In genomic region chr6:161257778-161258457, GRCh38 we compare ENCODE assay signal across 13 cellular contexts. TPM values are rescaled to one million over a fixed set of nuclear protein-coding genes. Genes with fewer than 3 reads are reported as not detected.
DNase-seq lines count a peak whose midpoint lies in the region; ATAC-seq, FAIRE-seq and TF ChIP-seq lines count a peak whose summit lies in the region.
"Had no signal": no experiment of that assay in that cellular context is flagged by ENCODE, and none has a peak within 500 bp of the region (broad histone marks: within the 10 kb centered on the region; RNA-seq: fewer than 3 reads in every experiment).

No MANE protein-coding gene starts in this region.

- no peak overlapping the region for H4K91ac ChIP-seq in mesenchymal stem cell (ENCODE audit: low read length)

- DNase-seq in AG04449 (ENCODE audit: low read depth, low spot score) (peak; percentile 73), KBM-7 (peak; percentile 14), bronchial epithelial cell (ENCODE audit: low read depth) (peak; percentile 73), mesenchymal stem cell (peak; percentile 98), WERI-Rb-1 (no peak)
- DNase-seq in activated CD4-positive, alpha-beta T cell treated with anti-CD3 and anti-CD28 coated beads for 4 hours: no peak
- DNase-seq in central memory CD4-positive, alpha-beta T cell: no peak
- DNase-seq: CD8-positive, alpha-beta memory T cell; NCI-H2029 treated with DMSO at 0.1 percent for 48 hours; SHP77 had no signal

- FAIRE-seq in bronchial epithelial cell (lab: Jason Lieb, UNC): no peak

- no peak overlapping the region for H3K4me3 ChIP-seq in AG04449 (ENCODE audit: low read depth, low read length)
- no peak overlapping the region for H3K4me3 ChIP-seq in bronchial epithelial cell (ENCODE audit: low read depth, low read length)
- H3K4me3 ChIP-seq in mesenchymal stem cell (ENCODE audit: insufficient read depth in 1 of 2, low read depth in 1 of 2, low read length in 2 of 2): peak overlapping the region in 1 of 2 experiments; percentile 43
- H3K4me3 ChIP-seq in WERI-Rb-1 (ENCODE audit: low read depth, low read length): no peak overlapping the region
- H3K4me3 ChIP-seq: GM23338 had no signal

- in situ Hi-C loops in KBM-7 (cut with MboI; ENCODE audit: low pct_unique_long_range_greater_than_20kb, low sequenced_read_pairs): no loop called here

- H3K27me3 ChIP-seq in bronchial epithelial cell (ENCODE audit: control insufficient read depth, insufficient read depth, low read length) (no peaks in the 10 kb centered on the region), mesenchymal stem cell (ENCODE audit: control insufficient read depth in 1 of 2, insufficient read depth in 1 of 2, low read length in 2 of 2) (no peaks in the 10 kb centered on the region), WERI-Rb-1 (ENCODE audit: insufficient read depth, low read depth, severe bottlenecking) (no peaks in the 10 kb centered on the region)
- H3K27me3 ChIP-seq: neutrophil had no signal

- no peak overlapping the region for H3K27ac ChIP-seq in mesenchymal stem cell (ENCODE audit: low read length, poor library complexity, severe bottlenecking)
- no peak overlapping the region for H3K27ac ChIP-seq in WERI-Rb-1
- H3K27ac ChIP-seq: neutrophil had no signal

- ATAC-seq in GM21526 (IDR thresholded peaks at IDR 0.05; ENCODE audit: low FRiP score, unreplicated experiment): no peak
- ATAC-seq: GM23338 had no signal

- POLR2A ChIA-PET in AG04449 (lab: Yijun Ruan, JAX): no interaction called here

- H2BK12ac ChIP-seq in mesenchymal stem cell (ENCODE audit: low read length in 2 of 2): no peak overlapping the region

- no peak overlapping the region for H3K4ac ChIP-seq in mesenchymal stem cell (ENCODE audit: low read depth in 1 of 2, low read length in 2 of 2)

- H3K14ac ChIP-seq in mesenchymal stem cell (ENCODE audit: low read length in 2 of 2): no peak overlapping the region

- H3K9ac ChIP-seq in mesenchymal stem cell (ENCODE audit: low read length): peak overlapping the region; percentile 81

- peaks cover 12% of the 10 kb centered on the region for H3K4me1 ChIP-seq in mesenchymal stem cell (ENCODE audit: control insufficient read depth, insufficient read depth, low read depth, low read length)

- H3K18ac ChIP-seq in mesenchymal stem cell (ENCODE audit: low read depth in 1 of 2, low read length in 2 of 2): no peak overlapping the region

- H2BK120ac ChIP-seq in mesenchymal stem cell (ENCODE audit: low read depth, low read length): no peak overlapping the region

- H2BK5ac ChIP-seq in mesenchymal stem cell (ENCODE audit: low read depth, low read length, poor library complexity, severe bottlenecking): no peak overlapping the region

- H3K9me3 ChIP-seq in mesenchymal stem cell (ENCODE audit: control insufficient read depth, low read length): no peaks in the 10 kb centered on the region
- no peaks in the 10 kb centered on the region for H3K9me3 ChIP-seq in WERI-Rb-1 (ENCODE audit: severe bottlenecking)
- H3K9me3 ChIP-seq: neutrophil had no signal

- no peak overlapping the region for H2AFZ ChIP-seq in mesenchymal stem cell (ENCODE audit: low read depth, low read length)
- H2AFZ ChIP-seq: GM23338 had no signal

- no peak overlapping the region for H3K23ac ChIP-seq in mesenchymal stem cell (ENCODE audit: low read length in 2 of 2)

- peaks cover 35% of the 10 kb centered on the region for H3K79me1 ChIP-seq in mesenchymal stem cell (replicated peaks; ENCODE audit: low read length, poor library complexity, severe bottlenecking)

- no peak overlapping the region for H4K8ac ChIP-seq in mesenchymal stem cell (ENCODE audit: low read length)

- CTCF ChIA-PET in AG04449 (lab: Yijun Ruan, JAX): interaction anchor here (2.0 kb wide), 1 partner anchor 13 kb away, joined by 9 read pairs; no protein-coding TSS in a partner anchor

- no peak overlapping the region for H2BK15ac ChIP-seq in mesenchymal stem cell (ENCODE audit: low read depth, poor library complexity, severe bottlenecking)

- H3K36me3 ChIP-seq in bronchial epithelial cell (ENCODE audit: control insufficient read depth, insufficient read depth, low read length) (no peaks in the 10 kb centered on the region), mesenchymal stem cell (ENCODE audit: control insufficient read depth in 1 of 2, insufficient read depth in 2 of 2, low read depth in 1 of 2, low read length in 2 of 2) (peaks cover 22 to 24% of the 10 kb centered on the region in 2 experiments), WERI-Rb-1 (peaks cover 12% of the 10 kb centered on the region; the same call in 1 of the 2 replicates)
- H3K36me3 ChIP-seq: neutrophil had no signal

- no peak overlapping the region for H2AK5ac ChIP-seq in mesenchymal stem cell (ENCODE audit: low read length, severe bottlenecking)

- no peak overlapping the region for H3K4me2 ChIP-seq in mesenchymal stem cell (ENCODE audit: low read length, poor library complexity, severe bottlenecking)
- H3K4me2 ChIP-seq: GM23338 had no signal

- no peak for TF ChIP-seq CTCF in AG04449 (IDR thresholded peaks at IDR 0.05; ENCODE audit: insufficient read depth, low read length, missing control alignments)
- TF ChIP-seq CTCF in bronchial epithelial cell (IDR thresholded peaks at IDR 0.05; ENCODE audit: insufficient read depth, low read length, severe bottlenecking): no peak
- no peak for TF ChIP-seq CTCF in WERI-Rb-1 (IDR thresholded peaks at IDR 0.05; ENCODE audit: low read depth, low read length)

- 5% methylated on average over 8 of the region's 8 CpGs for WGBS in mesenchymal stem cell

RNA-seq across cellular contexts. Expression of gene AGPAT4, which starts 15.9 kb away (rescaled TPM):
- total RNA-seq in bronchial epithelial cell: 2.6 and 4.9 TPM in 2 replicates
- 16.0 TPM for polyA plus RNA-seq in mesenchymal stem cell (2013, experiment 1 of 2)
- 15.9 TPM for polyA plus RNA-seq in mesenchymal stem cell (2013, experiment 2 of 2)

Comparison
In these comparisons a context has a peak if more than half of its experiments do, and no peak if none do; other contexts are left out.
1. DNase-seq: peak in AG04449 (single experiment), KBM-7 (single experiment), bronchial epithelial cell (single experiment) and mesenchymal stem cell (single experiment); none in WERI-Rb-1 (single experiment), activated CD4-positive, alpha-beta T cell treated with anti-CD3 and anti-CD28 coated beads for 4 hours (0 of 2) and central memory CD4-positive, alpha-beta T cell (single experiment).